17 cellular contexts compared by ENCODE assay signal in the genomic region with DNA sequence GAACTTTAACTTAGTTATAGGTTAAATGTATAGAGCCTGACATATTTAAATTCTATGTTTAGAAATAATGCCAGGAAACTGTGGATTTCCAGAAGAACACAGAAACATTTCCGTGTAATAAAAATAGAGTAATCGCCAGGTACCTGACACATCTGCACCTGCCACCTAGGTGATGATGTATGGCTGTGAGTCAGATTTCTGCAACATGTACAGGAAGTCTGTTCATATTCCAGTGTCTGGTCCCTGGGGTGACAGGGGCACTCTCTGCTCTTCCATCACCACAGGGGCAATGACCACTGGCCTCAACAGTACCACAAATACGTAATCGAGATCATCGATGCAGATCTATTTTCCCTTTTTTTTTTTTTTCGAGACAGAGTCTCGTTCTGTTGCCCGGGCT.
DNase-seq lines count a peak whose midpoint lies in the region; ATAC-seq, FAIRE-seq and TF ChIP-seq lines count a peak whose summit lies in the region.
"Had no signal": no experiment of that assay in that cellular context is flagged by ENCODE, and none has a peak within 500 bp of the region (broad histone marks: within the 10 kb centered on the region; RNA-seq: fewer than 3 reads in every experiment).

No MANE protein-coding gene starts in this region.

- no peaks in the 10 kb centered on the region for H3K79me2 ChIP-seq in PC-3 (ENCODE audit: low read length)

- H3K4me3 ChIP-seq in PC-3 (ENCODE audit: low read length) (no peak overlapping the region), transverse colon (no peak overlapping the region)
- H3K4me3 ChIP-seq: GM23338 had no signal

- H3K36me3 ChIP-seq in PC-3 (ENCODE audit: low read depth, low read length) (no peaks in the 10 kb centered on the region), transverse colon (no peaks in the 10 kb centered on the region)

- DNase-seq in NCI-H146 (lab: John Stamatoyannopoulos, UW) (peak; percentile 10), NCI-H146 treated with DMSO at 0.1 percent for 48 hours (lab: John Stamatoyannopoulos, UW; ENCODE audit: unreplicated experiment) (no peak), PC-3 (peak; percentile 52), foreskin keratinocyte (no peak), transverse colon (peak; percentile 17), D721Med (ENCODE audit: insufficient read length, low spot score) (no peak)
- DNase-seq in activated T-cell treated with anti-CD3 and anti-CD28 coated beads, Interleukin-2, amount 50 U/mL, for 4 hours = no peak
- DNase-seq: CD8-positive, alpha-beta T cell; DMS 273 treated with DMSO at 0.1 percent for 48 hours; EL; KG1; NCI-H187; NCI-H82 had no signal

- no peaks in the 10 kb centered on the region for H3K9me2 ChIP-seq in PC-3 (replicated peaks; ENCODE audit: low read length)

- no peak overlapping the region for H3K4me3 Mint-ChIP-seq in activated T-cell treated with anti-CD3 and anti-CD28 coated beads, Interleukin-2, amount 50 U/mL, for 4 hours
- H3K4me3 Mint-ChIP-seq: CD8-positive, alpha-beta T cell; GM23338 had no signal

- no peak overlapping the region for H2AFZ ChIP-seq in PC-3 (ENCODE audit: low read length)
- H2AFZ ChIP-seq: GM23338 had no signal

- no peak for ATAC-seq in PC-3
- ATAC-seq in foreskin keratinocyte = peak; percentile 79
- no peak for ATAC-seq in activated T-cell treated with anti-CD3 and anti-CD28 coated beads, Interleukin-2, amount 50 U/mL, for 4 hours
- ATAC-seq in HG02642 (IDR thresholded peaks at IDR 0.05; ENCODE audit: poor library complexity, unreplicated experiment) = no peak
- ATAC-seq: CD8-positive, alpha-beta T cell; GM23338; HepG2 had no signal

- CTCF ChIA-PET in PC-3 (lab: Charles Lee) = interaction anchor here (0.6 kb wide), 1 partner anchor 26 kb away, joined by 3 read pairs; no protein-coding TSS in a partner anchor

- no peak overlapping the region for H3K9ac ChIP-seq in PC-3 (ENCODE audit: low read length)

- no peak for FAIRE-seq in D721Med (lab: Jason Lieb, UNC)
- FAIRE-seq: HepG2, RCC 7860 had no signal

- no peaks in the 10 kb centered on the region for H3K27me3 Mint-ChIP-seq in activated T-cell treated with anti-CD3 and anti-CD28 coated beads, Interleukin-2, amount 50 U/mL, for 4 hours (ENCODE audit: low read depth)

- H3K9me3 ChIP-seq in PC-3 (ENCODE audit: low read length) (no peaks in the 10 kb centered on the region), transverse colon (no peaks in the 10 kb centered on the region)

- no peak for TF ChIP-seq POLR2A in transverse colon (IDR thresholded peaks at IDR 0.05)

- H3K27ac ChIP-seq in PC-3 (ENCODE audit: low read length) = no peak overlapping the region
- H3K27ac ChIP-seq in foreskin keratinocyte = no peak overlapping the region
- H3K27ac ChIP-seq in transverse colon = no peak overlapping the region

- no peak for TF ChIP-seq EP300 in transverse colon (IDR thresholded peaks at IDR 0.05; ENCODE audit: low read depth)

- no peaks in the 10 kb centered on the region for H3F3A ChIP-seq in PC-3 (ENCODE audit: low read length, unreplicated experiment)

- H3K36me3 Mint-ChIP-seq in activated T-cell treated with anti-CD3 and anti-CD28 coated beads, Interleukin-2, amount 50 U/mL, for 4 hours (ENCODE audit: insufficient read depth) = no peaks in the 10 kb centered on the region

- in situ Hi-C loops in transverse colon (cut with MboI; ENCODE audit: low pct_ligation_motif_present in 1 of 4, low pct_unique_long_range_greater_than_20kb in 1 of 4, low sequenced_read_pairs in 3 of 4) = no loop called here

- no TSS peak for BruUV-seq in PC-3 (replicated peaks; lab: Mats Ljungman, UMichigan)

- peaks cover 34% of the 10 kb centered on the region for H3K4me1 ChIP-seq in PC-3 (ENCODE audit: insufficient read depth, low read length)
- H3K4me1 ChIP-seq in foreskin keratinocyte = no peaks in the 10 kb centered on the region
- peaks cover 0 to under 1% (median 0%) of the 10 kb centered on the region in 4 donors for H3K4me1 ChIP-seq in transverse colon

- intact Hi-C loops in PC-3 (cut with micrococcal nuclease) (no loop called here), transverse colon (cut with DNase I; ENCODE audit: low total_unique reads) (no loop called here)

- WGBS in transverse colon (ENCODE audit: low coverage in 1 of 2), 2 donors = 54 to 69% methylated on average over 8 of the region's 8 CpGs

- H3K4me2 ChIP-seq in PC-3 (ENCODE audit: low read length) = no peak overlapping the region
- H3K4me2 ChIP-seq: GM23338 had no signal

- no peaks in the 10 kb centered on the region for H3K9me3 Mint-ChIP-seq in activated T-cell treated with anti-CD3 and anti-CD28 coated beads, Interleukin-2, amount 50 U/mL, for 4 hours
- H3K9me3 Mint-ChIP-seq: CD8-positive, alpha-beta T cell; GM23338 had no signal

- H3K27me3 ChIP-seq in PC-3 (ENCODE audit: low read length) (no peaks in the 10 kb centered on the region), foreskin keratinocyte (no peaks in the 10 kb centered on the region), transverse colon (no peaks in the 10 kb centered on the region)

- POLR2A ChIA-PET in PC-3 (lab: Charles Lee; ENCODE audit: unreplicated experiment) = interaction anchor here (0.7 kb wide), 1 partner anchor 12 kb away, joined by 19 read pairs; no protein-coding TSS in a partner anchor

- H3K4me1 Mint-ChIP-seq in activated T-cell treated with anti-CD3 and anti-CD28 coated beads, Interleukin-2, amount 50 U/mL, for 4 hours (ENCODE audit: low read depth) = no peaks in the 10 kb centered on the region

- no peak for TF ChIP-seq CTCF in PC-3 (conservative IDR thresholded peaks at IDR 0.05; ENCODE audit: low read depth, low read length)
- TF ChIP-seq CTCF in foreskin keratinocyte (conservative IDR thresholded peaks at IDR 0.05) = no peak
- TF ChIP-seq CTCF in transverse colon (IDR thresholded peaks at IDR 0.05) = no peak
- TF ChIP-seq CTCF in D721Med (IDR thresholded peaks at IDR 0.05; ENCODE audit: insufficient read depth, missing control alignments) = no peak

- H4K20me1 ChIP-seq in PC-3 (ENCODE audit: low read length) = no peaks in the 10 kb centered on the region

Comparison
In these comparisons a context has a peak if more than half of its experiments do, and no peak if none do; other contexts are left out.
1. DNase-seq: peak in NCI-H146 (single experiment), PC-3 (single experiment) and transverse colon (single experiment); none in NCI-H146 treated with DMSO at 0.1 percent for 48 hours (single experiment), foreskin keratinocyte (0 of 2), activated T-cell treated with anti-CD3 and anti-CD28 coated beads, Interleukin-2, amount 50 U/mL, for 4 hours (single experiment) and D721Med (single experiment).